In the genomic region with DNA sequence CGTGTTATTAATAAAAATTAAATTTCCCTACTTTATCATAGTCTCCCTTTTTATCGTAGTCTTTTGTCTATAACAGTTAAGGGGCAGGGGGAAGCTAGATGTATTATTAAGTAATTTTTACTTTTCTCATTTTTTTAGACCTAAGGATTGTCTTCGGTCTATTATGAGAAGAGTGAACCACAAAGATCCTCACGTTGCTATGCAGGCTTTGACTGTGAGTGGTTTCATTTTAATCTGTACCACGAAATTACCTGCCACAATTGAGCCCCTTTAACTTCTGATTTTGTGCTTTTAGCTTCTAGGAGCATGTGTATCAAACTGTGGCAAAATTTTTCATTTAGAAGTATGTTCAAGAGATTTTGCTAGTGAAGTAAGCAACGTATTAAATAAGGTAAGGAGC, we compare ENCODE assay signal across 13 cellular contexts. TPM values are rescaled to one million over a fixed set of nuclear protein-coding genes. Genes with fewer than 3 reads are reported as not detected.
DNase-seq lines count a peak whose midpoint lies in the region; ATAC-seq, FAIRE-seq and TF ChIP-seq lines count a peak whose summit lies in the region.
"Had no signal": no experiment of that assay in that cellular context is flagged by ENCODE, and none has a peak within 500 bp of the region (broad histone marks: within the 10 kb centered on the region; RNA-seq: fewer than 3 reads in every experiment).

No MANE protein-coding gene starts in this region.

- peak; percentile 23 for FAIRE-seq in GM12891 (lab: Jason Lieb, UNC)
- FAIRE-seq: frontal cortex, urothelium cell line had no signal

- ATAC-seq in GM19452 (IDR thresholded peaks at IDR 0.05; ENCODE audit: unreplicated experiment) (peak; percentile 52), HG02938 (IDR thresholded peaks at IDR 0.05; ENCODE audit: unreplicated experiment) (peak; percentile 82), HG02840 (IDR thresholded peaks at IDR 0.05; ENCODE audit: low FRiP score, unreplicated experiment) (no peak)
- ATAC-seq: left colon had no signal

- H3K4me1 Mint-ChIP-seq in T-helper 2 cell treated with Interferon-gamma antibody and Interleukin-4, amounts not matched to agents 5 μg/mL and 100 μg/mL, for 36 hours (ENCODE audit: low read depth): peaks cover 40% of the 10 kb centered on the region
- H3K4me1 Mint-ChIP-seq: neural progenitor cell had no signal

- H3K4me3 Mint-ChIP-seq in T-helper 2 cell treated with Interferon-gamma antibody and Interleukin-4, amounts not matched to agents 5 μg/mL and 100 μg/mL, for 36 hours: peak overlapping the region; percentile 38
- H3K4me3 Mint-ChIP-seq: neural progenitor cell had no signal

- no peak for TF ChIP-seq POLR2A in GM12891 (IDR thresholded peaks at IDR 0.05; ENCODE audit: low read depth, low read length)

- H3K9me3 Mint-ChIP-seq in T-helper 2 cell treated with Interferon-gamma antibody and Interleukin-4, amounts not matched to agents 5 μg/mL and 100 μg/mL, for 36 hours: no peaks in the 10 kb centered on the region

- H3K27ac Mint-ChIP-seq in T-helper 2 cell treated with Interferon-gamma antibody and Interleukin-4, amounts not matched to agents 5 μg/mL and 100 μg/mL, for 36 hours: no peak overlapping the region
- H3K27ac Mint-ChIP-seq: neural progenitor cell had no signal

- DNase-seq in GM12891 (ENCODE audit: insufficient read length, low spot score) (no peak), cerebellar nuclear complex (lab: John Stamatoyannopoulos, UW) (no peak), inferior parietal cortex (ENCODE audit: extremely low spot score) (no peak), glomerular visceral epithelial cell (ENCODE audit: extremely low spot score) (no peak)
- DNase-seq in T-helper 2 cell treated with Interferon-gamma antibody and Interleukin-4, amounts not matched to agents 5 μg/mL and 100 μg/mL, for 36 hours (ENCODE audit: low spot score): no peak
- DNase-seq: left colon, NCI-H187 treated with DMSO at 0.1 percent for 48 hours had no signal

- H3K27me3 Mint-ChIP-seq in T-helper 2 cell treated with Interferon-gamma antibody and Interleukin-4, amounts not matched to agents 5 μg/mL and 100 μg/mL, for 36 hours (ENCODE audit: low read depth): no peaks in the 10 kb centered on the region

- H3K36me3 Mint-ChIP-seq in T-helper 2 cell treated with Interferon-gamma antibody and Interleukin-4, amounts not matched to agents 5 μg/mL and 100 μg/mL, for 36 hours (ENCODE audit: low read depth): peaks cover 24% of the 10 kb centered on the region

TF ChIP-seq in GM12891, 5 proteins besides CTCF, POLR2A, EP300 and RAD21:
- TF ChIP-seq POLR2AphosphoS5 (IDR thresholded peaks at IDR 0.05; ENCODE audit: low read depth, low read length) (no peak), PAX5 (IDR thresholded peaks at IDR 0.05; ENCODE audit: insufficient read depth, low read length, severe bottlenecking) (no peak), POU2F2 (IDR thresholded peaks at IDR 0.05; ENCODE audit: low read depth, low read length) (no peak)

RNA-seq across cellular contexts. Expression of a gene that starts 40.6 kb away (rescaled TPM):
- 7.3 TPM for polyA plus RNA-seq in GM12891 (2012; ENCODE audit: low read depth, missing spikeins)
